ENCODE assay signal across 2 cellular contexts in genomic region chr9:137382728-137383452, GRCh38.
TF ChIP-seq lines count a peak whose summit lies in the region.

No MANE protein-coding gene starts in this region.

TF ChIP-seq in SK-N-SH treated with all-trans-retinoic acid at 6 μM for 48 hours, 23 proteins besides CTCF, POLR2A, EP300 and RAD21:
- no peak for TF ChIP-seq BACH2 (CRISPR knock-in tag; IDR thresholded peaks at IDR 0.05; ENCODE audit: borderline replicate concordance)
- TF ChIP-seq OSR1 (CRISPR knock-in tag; IDR thresholded peaks at IDR 0.05), result no peak
- no peak for TF ChIP-seq ZNF70 (CRISPR knock-in tag; IDR thresholded peaks at IDR 0.05)
- TF ChIP-seq CSRNP3 (CRISPR knock-in tag; IDR thresholded peaks at IDR 0.05), result no peak
- no peak for TF ChIP-seq GLIS3 (CRISPR knock-in tag; IDR thresholded peaks at IDR 0.05)
- TF ChIP-seq PATZ1 (CRISPR knock-in tag; IDR thresholded peaks at IDR 0.05; ENCODE audit: borderline replicate concordance), result no peak
- no peak for TF ChIP-seq ZFP3 (CRISPR knock-in tag; IDR thresholded peaks at IDR 0.05)
- TF ChIP-seq ARNTL (CRISPR knock-in tag; IDR thresholded peaks at IDR 0.05; ENCODE audit: borderline replicate concordance, low read depth), result no peak
- no peak for TF ChIP-seq ZC3H10 (CRISPR knock-in tag; IDR thresholded peaks at IDR 0.05)
- no peak for TF ChIP-seq SNAI2 (CRISPR knock-in tag; IDR thresholded peaks at IDR 0.05)
- no peak for TF ChIP-seq ZNF565 (CRISPR knock-in tag; conservative IDR thresholded peaks at IDR 0.05; ENCODE audit: low read depth)

TF ChIP-seq in SK-N-SH, 30 proteins besides CTCF, POLR2A, EP300 and RAD21:
- TF ChIP-seq CHD2 (IDR thresholded peaks at IDR 0.05; ENCODE audit: low read length, partially characterized antibody), result no peak
- TF ChIP-seq MEF2A (IDR thresholded peaks at IDR 0.05; ENCODE audit: borderline replicate concordance, low read depth), result no peak
